ENCODE assay signal across 8 cellular contexts in genomic region chr2:196239622-196240587, GRCh38.
A peak's percentile ranks its signal among the peaks of the same experiment; 100 is the strongest.
DNase-seq lines count a peak whose midpoint lies in the region; ATAC-seq and TF ChIP-seq lines count a peak whose summit lies in the region.

No MANE protein-coding gene starts in this region.

- no peak; the same call in 1 of the 2 replicates for TF ChIP-seq POLR2A in IMR-90 (IDR thresholded peaks at IDR 0.05; ENCODE audit: low read depth, low read length)

- H3K36me3 ChIP-seq in IMR-90 (ENCODE audit: control insufficient read depth, insufficient read depth, low read length) = no peaks in the 10 kb centered on the region
- H3K36me3 ChIP-seq in mucosa of descending colon (ENCODE audit: low read depth) = no peaks in the 10 kb centered on the region

- peak overlapping the region; percentile 86 for H2BK5ac ChIP-seq in IMR-90 (ENCODE audit: low read depth, low read length, poor library complexity, severe bottlenecking)

- H3K4me3 Mint-ChIP-seq in activated B cell treated with CpG ODN at 0.5 μM for 24 hours = peak overlapping the region; percentile 41
- no peak overlapping the region for H3K4me3 Mint-ChIP-seq in chondrocyte (ENCODE audit: unreplicated experiment)
- H3K4me3 Mint-ChIP-seq in stimulated activated naive CD8-positive, alpha-beta T cell treated with anti-CD3 and anti-CD28 coated beads, Interleukin-15, amount 100 ng/mL, for 72 hours = peak overlapping the region; percentile 58 to 96

- H4K20me1 ChIP-seq in IMR-90 (ENCODE audit: insufficient read depth, low read length) = no peaks in the 10 kb centered on the region

- H3K9me3 ChIP-seq in IMR-90 (ENCODE audit: control insufficient read depth, insufficient read depth, low read length) (no peaks in the 10 kb centered on the region), mucosa of descending colon (no peaks in the 10 kb centered on the region)

- H3K56ac ChIP-seq in IMR-90 (ENCODE audit: extremely low read depth, insufficient read depth, low read length) = no peak overlapping the region

- H3K27me3 Mint-ChIP-seq in activated B cell treated with CpG ODN at 0.5 μM for 24 hours (no peaks in the 10 kb centered on the region), chondrocyte (ENCODE audit: low read depth) (no peaks in the 10 kb centered on the region)
- no peaks in the 10 kb centered on the region for H3K27me3 Mint-ChIP-seq in stimulated activated naive CD8-positive, alpha-beta T cell treated with anti-CD3 and anti-CD28 coated beads, Interleukin-15, amount 100 ng/mL, for 72 hours

- in situ Hi-C loops in IMR-90 (cut with MboI; ENCODE audit: low sequenced_read_pairs) = no loop called here

- no peaks in the 10 kb centered on the region for H3K36me3 Mint-ChIP-seq in activated B cell treated with CpG ODN at 0.5 μM for 24 hours (ENCODE audit: low read depth)
- H3K36me3 Mint-ChIP-seq in chondrocyte (ENCODE audit: low read depth) = peaks cover 15% of the 10 kb centered on the region

- CTCF ChIA-PET in IMR-90 (lab: Yijun Ruan, JAX) = interaction anchor here (1.3 kb wide), 1 partner anchor 37 kb away, joined by 4 read pairs; no protein-coding TSS in a partner anchor
- CTCF ChIA-PET in activated B cell treated with CpG ODN at 0.5 μM for 24 hours (lab: Charles Lee) = interaction anchor here (0.8 to 2.8 kb wide), 10 partner anchors 10 to 161 kb away, joined by 3 to 23 read pairs (median 5); partner anchors contain the start of gene STK17B

- peak overlapping the region; percentile 17; the same call in 1 of the 2 replicates for H3K27ac ChIP-seq in IMR-90 (ENCODE audit: insufficient read depth, low read length)

- H3K9me3 Mint-ChIP-seq in activated B cell treated with CpG ODN at 0.5 μM for 24 hours (no peaks in the 10 kb centered on the region), chondrocyte (ENCODE audit: low read depth) (no peaks in the 10 kb centered on the region)
- no peaks in the 10 kb centered on the region for H3K9me3 Mint-ChIP-seq in stimulated activated naive CD8-positive, alpha-beta T cell treated with anti-CD3 and anti-CD28 coated beads, Interleukin-15, amount 100 ng/mL, for 72 hours

- H3K4ac ChIP-seq in IMR-90 (ENCODE audit: low read depth, low read length) = peak overlapping the region; percentile 24; the same call in 1 of the 2 replicates

- peak overlapping the region; percentile 58 for H2BK120ac ChIP-seq in IMR-90 (ENCODE audit: low read depth, low read length)

- WGBS in IMR-90 (ENCODE audit: extremely low coverage in 2 of 2, insufficient read length in 1 of 2), 2 experiments = no CpG with 5 or more reads among the region's 10 CpGs

- ATAC-seq in GM21528 (IDR thresholded peaks at IDR 0.05; ENCODE audit: low FRiP score, unreplicated experiment) (peak; percentile 83), IMR-90 (ENCODE audit: low read depth) (peak; percentile 68), activated B cell treated with CpG ODN at 0.5 μM for 24 hours (ENCODE audit: low read depth) (peak; percentile 61), mucosa of descending colon (peak; percentile 93)
- peak; percentile 72 for ATAC-seq in stimulated activated naive CD8-positive, alpha-beta T cell treated with anti-CD3 and anti-CD28 coated beads, Interleukin-15, amount 100 ng/mL, for 72 hours

- H2BK15ac ChIP-seq in IMR-90 (ENCODE audit: low read depth, low read length) = peak overlapping the region; percentile 46; the same call in 2 of the 3 replicates

- intact Hi-C loops in IMR-90 (cut with micrococcal nuclease) (no loop called here), activated B cell treated with CpG ODN at 0.5 μM for 24 hours (cut with micrococcal nuclease) (loop anchor here (1.0 to 10.0 kb wide), 3 partner anchors 90 to 965 kb away; no protein-coding TSS in a partner anchor), mucosa of descending colon (cut with DNase I, micrococcal nuclease) (no loop called here)

- peak overlapping the region; percentile 37; the same call in 1 of the 2 replicates for H4K91ac ChIP-seq in IMR-90 (ENCODE audit: insufficient read depth, low read depth, low read length)

- peak overlapping the region; percentile 58; the same call in 1 of the 2 replicates for H2BK20ac ChIP-seq in IMR-90 (ENCODE audit: low read depth, low read length)

- no peak overlapping the region for H3K9ac ChIP-seq in IMR-90 (ENCODE audit: low read depth, low read length)

- DNase-seq in CMK (ENCODE audit: low read depth) (peak; percentile 49), IMR-90 (peak; percentile 93), activated B cell treated with CpG ODN at 0.5 μM for 24 hours (peak; percentile 67), chondrocyte (ENCODE audit: low spot score) (no peak), mucosa of descending colon (peak; percentile 68 to 87 (median 77)), NCI-H774 (lab: John Stamatoyannopoulos, UW) (no peak)
- peak; percentile 70 to 90 for DNase-seq in stimulated activated naive CD8-positive, alpha-beta T cell treated with anti-CD3 and anti-CD28 coated beads, Interleukin-15, amount 100 ng/mL, for 72 hours

- H3K18ac ChIP-seq in IMR-90 (ENCODE audit: low read depth, low read length) = peak overlapping the region; percentile 31; the same call in 1 of the 2 replicates

- H2AK5ac ChIP-seq in IMR-90 (ENCODE audit: low read depth, low read length) = no peak overlapping the region

- TF ChIP-seq CTCF in IMR-90 (conservative IDR thresholded peaks at IDR 0.05; ENCODE audit: low read depth, low read length) (no peak), activated B cell treated with CpG ODN at 0.5 μM for 24 hours (IDR thresholded peaks at IDR 0.05) (no peak), chondrocyte (IDR thresholded peaks at IDR 0.05) (peak; percentile 31), mucosa of descending colon (IDR thresholded peaks at IDR 0.05) (no peak)

- peak overlapping the region in 1 of 2 experiments; percentile 39; a peak in 3 of 4 replicates for H4K8ac ChIP-seq in IMR-90 (ENCODE audit: low read depth in 2 of 2, low read length in 2 of 2)

- H3K27ac Mint-ChIP-seq in activated B cell treated with CpG ODN at 0.5 μM for 24 hours (peak overlapping the region; percentile 100), chondrocyte (ENCODE audit: unreplicated experiment) (peak overlapping the region; percentile 34)
- H3K27ac Mint-ChIP-seq in stimulated activated naive CD8-positive, alpha-beta T cell treated with anti-CD3 and anti-CD28 coated beads, Interleukin-15, amount 100 ng/mL, for 72 hours = peak overlapping the region; percentile 61 to 100

- peaks cover 8% of the 10 kb centered on the region; the same call in 1 of the 2 replicates for H3K4me1 ChIP-seq in IMR-90 (ENCODE audit: control insufficient read depth, insufficient read depth, low read length)
- peaks cover 14% of the 10 kb centered on the region for H3K4me1 ChIP-seq in mucosa of descending colon (ENCODE audit: low read depth)

- dilution Hi-C loops in IMR-90 (cut with HindIII; ENCODE audit: low sequenced_read_pairs, unreplicated experiment) = no loop called here

- peak overlapping the region; percentile 22; the same call in 1 of the 2 replicates for H4K5ac ChIP-seq in IMR-90 (ENCODE audit: low read depth, low read length)

- H3K27me3 ChIP-seq in IMR-90 (ENCODE audit: control insufficient read depth, insufficient read depth, low read length) = no peaks in the 10 kb centered on the region

- peaks cover 11% of the 10 kb centered on the region for H3K9me1 ChIP-seq in IMR-90 (ENCODE audit: insufficient read depth, low read length)

- no peak overlapping the region for H3K4me2 ChIP-seq in IMR-90 (ENCODE audit: low read depth, low read length)

- H2AK9ac ChIP-seq in IMR-90 (replicated peaks; ENCODE audit: low read depth, low read length, poor library complexity) = no peak overlapping the region

- H3K79me1 ChIP-seq in IMR-90 (ENCODE audit: low read depth in 1 of 2, low read length in 2 of 2) = 0 out of 4 replicates have a peak, but pooled peaks cover 0 to 4% of the 10 kb centered on the region in 2 experiments

- no peak for TF ChIP-seq RAD21 in IMR-90 (IDR thresholded peaks at IDR 0.05; ENCODE audit: low read length)

- POLR2A ChIA-PET in IMR-90 (lab: Charles Lee; ENCODE audit: unreplicated experiment) = interaction anchor here (0.7 kb wide), 1 partner anchor 27 kb away, joined by 3 read pairs; no protein-coding TSS in a partner anchor
- POLR2A ChIA-PET in activated B cell treated with CpG ODN at 0.5 μM for 24 hours (lab: Charles Lee) = interaction anchor here (0.5 to 15.8 kb wide), 23 partner anchors 9 to 1054 kb away, joined by 3 to 543 read pairs (median 5); partner anchors contain the start of gene STK17B

- H3K4me3 ChIP-seq in IMR-90 (ENCODE audit: insufficient read depth, low read depth, low read length) = no peak overlapping the region
- H3K4me3 ChIP-seq in mucosa of descending colon = no peak overlapping the region

- no peak overlapping the region for H2AFZ ChIP-seq in IMR-90 (replicated peaks; ENCODE audit: low read length, poor library complexity)

- H3K14ac ChIP-seq in IMR-90 (replicated peaks; ENCODE audit: low read depth, low read length) = 0 out of 2 replicates have a peak overlapping the region, but pooled peaks have one; percentile 8

- H3K23ac ChIP-seq in IMR-90 (ENCODE audit: low read depth, low read length) = no peak overlapping the region

- no TSS peak for BruUV-seq in IMR-90 (replicated peaks; lab: Mats Ljungman, UMichigan)

- peaks cover 89% of the 10 kb centered on the region for H3K4me1 Mint-ChIP-seq in activated B cell treated with CpG ODN at 0.5 μM for 24 hours
- peaks cover 33% of the 10 kb centered on the region for H3K4me1 Mint-ChIP-seq in chondrocyte (ENCODE audit: low read depth)
- peaks cover 84% of the 10 kb centered on the region for H3K4me1 Mint-ChIP-seq in stimulated activated naive CD8-positive, alpha-beta T cell treated with anti-CD3 and anti-CD28 coated beads, Interleukin-15, amount 100 ng/mL, for 72 hours

TF ChIP-seq in IMR-90, 13 proteins besides CTCF, POLR2A, EP300 and RAD21 (continues in another document):
- TF ChIP-seq USF2 (IDR thresholded peaks at IDR 0.05; ENCODE audit: low read depth, low read length) (no peak), MAZ (IDR thresholded peaks at IDR 0.05; ENCODE audit: borderline replicate concordance, low read depth, low read length) (no peak), MXI1 (IDR thresholded peaks at IDR 0.05; ENCODE audit: borderline replicate concordance, low read depth, low read length) (no peak), RCOR1 (IDR thresholded peaks at IDR 0.05; ENCODE audit: insufficient replicate concordance, low read length) (no peak), FOS (IDR thresholded peaks at IDR 0.05; ENCODE audit: low read depth, low read length) (peak; percentile 94), SMC3 (IDR thresholded peaks at IDR 0.05; ENCODE audit: low read depth, low read length) (no peak), CEBPB (IDR thresholded peaks at IDR 0.05; ENCODE audit: low read depth, low read length) (peak; percentile 85), RFX5 (IDR thresholded peaks at IDR 0.05; ENCODE audit: low read depth, low read length) (no peak), BHLHE40 (IDR thresholded peaks at IDR 0.05; ENCODE audit: low read depth, low read length) (peak; percentile 55; the same call in 1 of the 2 replicates)

Comparison
In these comparisons a context has a peak if more than half of its experiments do, and no peak if none do; other contexts are left out.
1. DNase-seq: peak in CMK (single experiment), IMR-90 (single experiment), activated B cell treated with CpG ODN at 0.5 μM for 24 hours (single experiment), mucosa of descending colon (3 of 3) and stimulated activated naive CD8-positive, alpha-beta T cell treated with anti-CD3 and anti-CD28 coated beads, Interleukin-15, amount 100 ng/mL, for 72 hours (2 of 2); none in chondrocyte (single experiment) and NCI-H774 (single experiment).
2. H3K27ac Mint-ChIP-seq: peak in every context shown above with its lines; median percentile 100 in activated B cell treated with CpG ODN at 0.5 μM for 24 hours; 80 in stimulated activated naive CD8-positive, alpha-beta T cell treated with anti-CD3 and anti-CD28 coated beads, Interleukin-15, amount 100 ng/mL, for 72 hours; 34 in chondrocyte.
3. Peak in every context shown above with its lines, with median percentiles within 50 percentile points of each other: ATAC-seq.